8 cellular contexts compared by ENCODE assay signal in the genomic region with DNA sequence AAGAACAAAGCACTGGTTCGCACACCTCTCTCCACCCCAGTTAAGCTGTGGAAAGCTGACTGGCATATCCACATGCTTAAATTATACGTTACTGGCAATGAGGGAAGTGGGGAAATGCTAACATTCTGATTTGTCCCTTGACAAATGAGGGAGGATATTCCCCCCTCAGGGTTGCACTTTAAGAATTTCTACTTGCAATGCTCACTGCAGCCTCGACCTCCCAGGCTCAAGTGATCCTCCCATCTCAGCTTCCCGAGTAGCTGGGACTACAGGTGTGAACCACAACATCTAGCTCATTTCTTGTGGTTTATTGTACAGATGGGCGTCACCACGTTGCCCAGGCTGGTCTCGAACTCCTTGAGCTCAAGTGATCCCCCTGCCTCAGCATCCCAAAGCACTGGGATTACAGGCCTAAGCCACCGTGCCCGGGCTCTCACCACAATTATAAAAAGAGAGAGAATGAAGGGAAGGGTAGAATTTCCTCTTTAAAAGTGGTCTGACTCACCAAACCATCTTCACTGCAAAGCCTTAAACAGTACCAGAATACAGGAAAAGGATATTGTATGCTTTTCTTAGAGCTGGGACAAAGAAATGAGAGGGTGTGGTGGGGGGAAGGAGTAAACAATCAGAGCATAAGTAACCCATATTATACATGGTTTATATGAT. TPM values are rescaled to one million over a fixed set of nuclear protein-coding genes. Genes with fewer than 3 reads are reported as not detected.
DNase-seq lines count a peak whose midpoint lies in the region; ATAC-seq and TF ChIP-seq lines count a peak whose summit lies in the region.

No MANE protein-coding gene starts in this region.

- intact Hi-C loops in dendritic cell treated with granulocyte-macrophage colony-stimulating factor and Interleukin-4, amounts not matched to agents 40 ng/mL and 50 ng/mL, for 4 days (cut with micrococcal nuclease) = loop anchor here (5.0 kb wide), 1 partner anchor 33 kb away; no protein-coding TSS in a partner anchor
- intact Hi-C loops in ascending aorta (cut with DNase I) = no loop called here
- intact Hi-C loops in cardiac septum (cut with DNase I) = no loop called here

- H3K27ac Mint-ChIP-seq in dendritic cell treated with granulocyte-macrophage colony-stimulating factor and Interleukin-4, amounts not matched to agents 40 ng/mL and 50 ng/mL, for 4 days = peak overlapping the region; percentile 46
- H3K27ac Mint-ChIP-seq in osteocyte (ENCODE audit: unreplicated experiment) = peak overlapping the region; percentile 85

- H3K4me1 ChIP-seq in ascending aorta = peaks cover 6 to 70% of the 10 kb centered on the region in 2 donors

- no peaks in the 10 kb centered on the region for H3K27me3 Mint-ChIP-seq in dendritic cell treated with granulocyte-macrophage colony-stimulating factor and Interleukin-4, amounts not matched to agents 40 ng/mL and 50 ng/mL, for 4 days
- no peaks in the 10 kb centered on the region for H3K27me3 Mint-ChIP-seq in osteocyte (ENCODE audit: unreplicated experiment)

- no peaks in the 10 kb centered on the region for H3K36me3 Mint-ChIP-seq in dendritic cell treated with granulocyte-macrophage colony-stimulating factor and Interleukin-4, amounts not matched to agents 40 ng/mL and 50 ng/mL, for 4 days (ENCODE audit: low read depth)
- peaks cover 6% of the 10 kb centered on the region for H3K36me3 Mint-ChIP-seq in osteocyte (ENCODE audit: unreplicated experiment)

- peaks cover 77% of the 10 kb centered on the region for H3K4me1 Mint-ChIP-seq in dendritic cell treated with granulocyte-macrophage colony-stimulating factor and Interleukin-4, amounts not matched to agents 40 ng/mL and 50 ng/mL, for 4 days (ENCODE audit: low read depth)
- H3K4me1 Mint-ChIP-seq in osteocyte (ENCODE audit: unreplicated experiment) = peaks cover 87% of the 10 kb centered on the region

- no peaks in the 10 kb centered on the region for H3K9me3 Mint-ChIP-seq in dendritic cell treated with granulocyte-macrophage colony-stimulating factor and Interleukin-4, amounts not matched to agents 40 ng/mL and 50 ng/mL, for 4 days
- no peaks in the 10 kb centered on the region for H3K9me3 Mint-ChIP-seq in osteocyte (ENCODE audit: unreplicated experiment)

- H3K27me3 ChIP-seq in ascending aorta = no peaks in the 10 kb centered on the region

- DNase-seq in H4 (ENCODE audit: low spot score) (peak; percentile 72), RPMI7951 (ENCODE audit: low read depth) (peak; percentile 29), osteocyte (ENCODE audit: extremely low spot score, unreplicated experiment) (no peak), ascending aorta (ENCODE audit: low spot score in 2 of 2) (no peak), HK-2 (ENCODE audit: unreplicated experiment) (no peak), cardiac septum (ENCODE audit: low spot score) (no peak)

- no peak overlapping the region for H3K4me3 ChIP-seq in ascending aorta

- no peaks in the 10 kb centered on the region for H3K36me3 ChIP-seq in ascending aorta

- ATAC-seq in GM18861 (IDR thresholded peaks at IDR 0.05; ENCODE audit: unreplicated experiment) = no peak

- no peak for TF ChIP-seq CTCF in osteocyte (IDR thresholded peaks at IDR 0.05)
- no peak for TF ChIP-seq CTCF in ascending aorta (IDR thresholded peaks at IDR 0.05)

- peak overlapping the region in 1 of 2 donors; percentile 14 for H3K27ac ChIP-seq in ascending aorta

- no peaks in the 10 kb centered on the region for H3K9me3 ChIP-seq in ascending aorta

- no peak overlapping the region for H3K4me3 Mint-ChIP-seq in dendritic cell treated with granulocyte-macrophage colony-stimulating factor and Interleukin-4, amounts not matched to agents 40 ng/mL and 50 ng/mL, for 4 days
- no peak overlapping the region for H3K4me3 Mint-ChIP-seq in osteocyte (ENCODE audit: unreplicated experiment)

RNA-seq across cellular contexts. Expression of a gene that starts 38.9 kb away (rescaled TPM):
- 13.9 and 22.6 TPM in 2 replicates for total RNA-seq in H4 (2014; rRNA removed; shearing (Covaris generic))
- total RNA-seq in RPMI7951 (2014; rRNA removed; shearing (Covaris generic)) = 16.0 and 23.7 TPM in 2 replicates
- total RNA-seq in osteocyte = 99.0 and 102 TPM in 2 replicates
- total RNA-seq in ascending aorta = 53.5 TPM
- 33.6 TPM for total RNA-seq in cardiac septum

Comparison
In these comparisons a context has a peak if more than half of its experiments do, and no peak if none do; other contexts are left out.
1. DNase-seq: peak in H4 (single experiment) and RPMI7951 (single experiment); none in osteocyte (single experiment), ascending aorta (0 of 2), HK-2 (single experiment) and cardiac septum (single experiment).